Comparison of ENCODE assay signal across 29 cellular contexts in genomic region chr15:96978937-96979473, GRCh38.
"Had no signal": no experiment of that assay in that cellular context is flagged by ENCODE, and none has a peak within 500 bp of the region (broad histone marks: within the 10 kb centered on the region; RNA-seq: fewer than 3 reads in every experiment).

No MANE protein-coding gene starts in this region.

- H3K4me3 ChIP-seq: heart right ventricle, hepatocyte, left lung, lung, mucosa of descending colon, skin epidermis, spleen, transverse colon, upper lobe of left lung, vagina had no signal

- H3K27ac ChIP-seq: heart right ventricle, hepatocyte, left lung, parathyroid adenoma, skin epidermis, spleen, transverse colon, upper lobe of left lung, vagina had no signal

- H3K4me1 ChIP-seq: heart right ventricle, left lung, parathyroid adenoma, spleen, transverse colon, upper lobe of left lung, vagina had no signal

- H3K27ac Mint-ChIP-seq: naive thymus-derived CD8-positive, alpha-beta T cell; nephron; progenitor cell of endocrine pancreas; stimulated activated memory B cell treated with anti-CD40 and anti-IgM and Interleukin-4, amounts not matched to agents 10 μg/mL and 1 μg/mL and 100 μg/mL, for 72 hours; stimulated activated naive CD8-positive, alpha-beta T cell treated with anti-CD3 and anti-CD28 coated beads, Interleukin-15, amount 100 ng/mL, for 72 hours had no signal

- H3K79me2 ChIP-seq: hepatocyte, parathyroid adenoma had no signal

- H2AFZ ChIP-seq: hepatocyte, parathyroid adenoma had no signal

- DNase-seq: heart right ventricle; kidney; left colon; left lung; midbrain; mucosa of descending colon; naive thymus-derived CD8-positive, alpha-beta T cell; nucleus accumbens; retina; right cardiac atrium; spleen; stimulated activated CD4-positive, alpha-beta T cell treated with anti-CD3 and anti-CD28 coated beads, Interleukin-2, amount 100 ng/mL, for 48 hours; stimulated activated CD4-positive, alpha-beta T cell treated with anti-CD3 and anti-CD28 coated beads, Interleukin-4, amount 100 ng/mL, for 4 hours; stimulated activated CD8-positive, alpha-beta memory T cell treated with anti-CD3 and anti-CD28 coated beads, Interleukin-4, amount 100 ng/mL, for 48 hours; stimulated activated naive CD4-positive, alpha-beta T cell treated with Interleukin-2 at 50 U/mL for 16 hours; stimulated activated naive CD8-positive, alpha-beta T cell treated with anti-CD3 and anti-CD28 coated beads, Interleukin-15, amount 100 ng/mL, for 72 hours; substantia nigra; transverse colon; upper lobe of left lung had no signal

- H3K36me3 ChIP-seq: heart right ventricle, left lung, spleen, transverse colon, upper lobe of left lung, vagina had no signal

- H3K4me1 Mint-ChIP-seq: naive thymus-derived CD8-positive, alpha-beta T cell; nephron; stimulated activated memory B cell treated with anti-CD40 and anti-IgM and Interleukin-4, amounts not matched to agents 10 μg/mL and 1 μg/mL and 100 μg/mL, for 72 hours; stimulated activated naive CD8-positive, alpha-beta T cell treated with anti-CD3 and anti-CD28 coated beads, Interleukin-15, amount 100 ng/mL, for 72 hours had no signal

- H3K4me2 ChIP-seq: hepatocyte had no signal

- H3K36me3 Mint-ChIP-seq: naive thymus-derived CD8-positive, alpha-beta T cell; stimulated activated memory B cell treated with anti-CD40 and anti-IgM and Interleukin-4, amounts not matched to agents 10 μg/mL and 1 μg/mL and 100 μg/mL, for 72 hours had no signal

- H3K4me3 Mint-ChIP-seq: naive thymus-derived CD8-positive, alpha-beta T cell; nephron; neural crest cell; stimulated activated memory B cell treated with anti-CD40 and anti-IgM and Interleukin-4, amounts not matched to agents 10 μg/mL and 1 μg/mL and 100 μg/mL, for 72 hours; stimulated activated naive CD8-positive, alpha-beta T cell treated with anti-CD3 and anti-CD28 coated beads, Interleukin-15, amount 100 ng/mL, for 72 hours had no signal

- H3K9me3 Mint-ChIP-seq: nephron; neural crest cell; stimulated activated naive CD8-positive, alpha-beta T cell treated with anti-CD3 and anti-CD28 coated beads, Interleukin-15, amount 100 ng/mL, for 72 hours had no signal

- H3K27me3 ChIP-seq: left lung, spleen, transverse colon, upper lobe of left lung, vagina had no signal

- H3K9me3 ChIP-seq: heart right ventricle, mucosa of descending colon, transverse colon, upper lobe of left lung, vagina had no signal

- H3K27me3 Mint-ChIP-seq: stimulated activated memory B cell treated with anti-CD40 and anti-IgM and Interleukin-4, amounts not matched to agents 10 μg/mL and 1 μg/mL and 100 μg/mL, for 72 hours; stimulated activated naive CD8-positive, alpha-beta T cell treated with anti-CD3 and anti-CD28 coated beads, Interleukin-15, amount 100 ng/mL, for 72 hours had no signal

- ATAC-seq: heart right ventricle; left colon; left lung; mucosa of descending colon; naive thymus-derived CD8-positive, alpha-beta T cell; right cardiac atrium; sciatic nerve; stimulated activated memory B cell treated with anti-CD40 and anti-IgM and Interleukin-4, amounts not matched to agents 10 μg/mL and 1 μg/mL and 100 μg/mL, for 72 hours; stimulated activated naive CD8-positive, alpha-beta T cell treated with anti-CD3 and anti-CD28 coated beads, Interleukin-15, amount 100 ng/mL, for 72 hours had no signal

- FAIRE-seq: kidney had no signal
